In the genomic region with DNA sequence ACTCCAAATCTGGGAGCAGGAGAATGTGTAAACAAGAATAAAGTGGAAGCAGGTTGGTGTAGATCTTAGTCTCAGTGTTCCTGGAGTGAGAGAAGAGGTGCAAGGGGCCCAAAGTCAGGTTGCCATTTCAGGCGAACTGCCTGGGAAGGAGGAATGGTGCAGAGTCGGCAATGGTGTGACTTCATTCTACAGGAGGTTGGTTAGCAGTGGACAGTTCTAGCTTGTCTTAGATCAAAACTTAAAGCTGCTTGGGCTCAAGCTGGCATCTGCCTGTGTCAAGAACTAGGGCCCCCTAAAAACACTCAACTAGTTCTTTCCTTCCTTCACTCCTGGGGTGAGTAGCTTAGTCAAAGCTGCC, we compare ENCODE assay signal across 1 cellular context.
TF ChIP-seq lines count a peak whose summit lies in the region.

No MANE protein-coding gene starts in this region.

TF ChIP-seq in liver, 16 proteins besides CTCF, POLR2A, EP300 and RAD21 (continued from another document):
- TF ChIP-seq ATF3 (IDR thresholded peaks at IDR 0.05), result no peak
- no peak for TF ChIP-seq HNF4A (conservative IDR thresholded peaks at IDR 0.05)
- no peak for TF ChIP-seq HNF4G (IDR thresholded peaks at IDR 0.05)
